In the genomic region with DNA sequence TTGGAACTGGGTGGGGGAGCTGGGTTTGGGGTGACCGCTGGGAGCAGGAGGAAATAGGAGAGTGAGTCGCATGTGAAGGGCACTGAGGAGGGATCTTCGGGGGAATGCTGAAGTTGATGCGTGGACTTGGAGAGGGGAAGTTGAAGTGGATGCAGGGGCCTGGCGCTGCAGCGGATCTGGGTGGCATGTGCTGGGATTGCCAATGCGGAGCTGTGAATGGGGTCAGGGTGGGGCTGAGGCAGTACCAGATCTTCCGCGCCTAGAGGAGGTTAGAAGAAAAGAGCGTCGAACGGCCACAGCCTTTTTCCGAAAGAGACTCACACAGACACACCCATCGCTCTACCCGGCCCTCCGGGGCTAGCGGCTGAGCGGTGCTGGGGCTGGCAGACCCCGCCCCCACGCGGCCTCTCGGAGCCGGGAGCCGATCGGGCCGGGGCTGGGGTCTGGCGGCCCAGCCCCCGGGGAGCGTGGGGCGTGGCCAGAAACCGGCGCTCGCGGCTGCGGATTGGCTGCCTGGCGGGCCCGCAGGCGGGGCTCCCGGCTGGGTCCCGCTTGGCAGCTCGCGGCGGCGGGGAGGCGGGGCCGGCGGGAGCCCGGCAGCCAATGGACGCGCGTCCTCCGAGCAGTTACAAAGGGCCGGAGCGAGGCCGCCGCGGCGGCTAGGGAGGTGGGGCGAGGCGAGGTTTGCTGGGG, we compare ENCODE assay signal across 1 cellular context.
TF ChIP-seq lines count a peak whose summit lies in the region.

Gene TGFBR1 (plus strand): TSS at position 655 of the 693 bp plus-strand sequence. CDS start 93 bp downstream, outside the sequence.

TF ChIP-seq in HepG2, 621 proteins besides CTCF, POLR2A, EP300 and RAD21 (continued from another document):
- TF ChIP-seq, protein P1, sequence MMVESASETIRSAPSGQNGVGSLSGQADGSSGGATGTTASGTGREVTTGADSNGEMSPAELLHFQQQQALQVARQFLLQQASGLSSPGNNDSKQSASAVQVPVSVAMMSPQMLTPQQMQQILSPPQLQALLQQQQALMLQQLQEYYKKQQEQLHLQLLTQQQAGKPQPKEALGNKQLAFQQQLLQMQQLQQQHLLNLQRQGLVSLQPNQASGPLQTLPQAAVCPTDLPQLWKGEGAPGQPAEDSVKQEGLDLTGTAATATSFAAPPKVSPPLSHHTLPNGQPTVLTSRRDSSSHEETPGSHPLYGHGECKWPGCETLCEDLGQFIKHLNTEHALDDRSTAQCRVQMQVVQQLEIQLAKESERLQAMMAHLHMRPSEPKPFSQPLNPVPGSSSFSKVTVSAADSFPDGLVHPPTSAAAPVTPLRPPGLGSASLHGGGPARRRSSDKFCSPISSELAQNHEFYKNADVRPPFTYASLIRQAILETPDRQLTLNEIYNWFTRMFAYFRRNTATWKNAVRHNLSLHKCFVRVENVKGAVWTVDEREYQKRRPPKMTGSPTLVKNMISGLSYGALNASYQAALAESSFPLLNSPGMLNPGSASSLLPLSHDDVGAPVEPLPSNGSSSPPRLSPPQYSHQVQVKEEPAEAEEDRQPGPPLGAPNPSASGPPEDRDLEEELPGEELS (CRISPR knock-in tag; IDR thresholded peaks at IDR 0.05), result no peak
- TF ChIP-seq ZNF367 (CRISPR knock-in tag; IDR thresholded peaks at IDR 0.05; ENCODE audit: borderline replicate concordance) (0 out of 2 replicates have a peak, but pooled peaks have one; percentile 34), ZNF225 (CRISPR knock-in tag; IDR thresholded peaks at IDR 0.05) (no peak), YY1 (IDR thresholded peaks at IDR 0.05; ENCODE audit: insufficient read depth, insufficient replicate concordance, low read depth, low read length) (peak; percentile 51), KLF16 (CRISPR knock-in tag; IDR thresholded peaks at IDR 0.05) (no peak), TGIF2 (CRISPR knock-in tag; IDR thresholded peaks at IDR 0.05) (0 out of 2 replicates have a peak, but pooled peaks have one; percentile 9), RFXAP (CRISPR knock-in tag; IDR thresholded peaks at IDR 0.05; ENCODE audit: borderline replicate concordance) (0 out of 2 replicates have a peak, but pooled peaks have one; percentile 21), ZNF17 (CRISPR knock-in tag; IDR thresholded peaks at IDR 0.05) (no peak), ZNF616 (CRISPR knock-in tag; IDR thresholded peaks at IDR 0.05; ENCODE audit: low read depth) (no peak), HNF1B (CRISPR knock-in tag; IDR thresholded peaks at IDR 0.05) (0 out of 2 replicates have a peak, but pooled peaks have one; percentile 26), ETV6 (CRISPR knock-in tag; conservative IDR thresholded peaks at IDR 0.05) (no peak), ZNF460 (CRISPR knock-in tag; IDR thresholded peaks at IDR 0.05; ENCODE audit: borderline replicate concordance) (no peak), SNAPC5 (CRISPR knock-in tag; IDR thresholded peaks at IDR 0.05; ENCODE audit: borderline replicate concordance) (no peak), MTERF4 (CRISPR knock-in tag; IDR thresholded peaks at IDR 0.05) (no peak), ZBTB38 (CRISPR knock-in tag; IDR thresholded peaks at IDR 0.05) (peak; percentile 41; the same call in 1 of the 2 replicates), SNAPC2 (CRISPR knock-in tag; IDR thresholded peaks at IDR 0.05) (no peak), ATF7 (IDR thresholded peaks at IDR 0.05) (no peak), ATF7 (CRISPR knock-in tag; IDR thresholded peaks at IDR 0.05) (no peak), ZNF790 (CRISPR knock-in tag; IDR thresholded peaks at IDR 0.05; ENCODE audit: borderline replicate concordance) (no peak), ZC3H13 (CRISPR knock-in tag; IDR thresholded peaks at IDR 0.05) (no peak), ZC3H4 (CRISPR knock-in tag; IDR thresholded peaks at IDR 0.05; ENCODE audit: borderline replicate concordance) (no peak), RXRB (CRISPR knock-in tag; IDR thresholded peaks at IDR 0.05; ENCODE audit: borderline replicate concordance) (no peak), ZNF598 (CRISPR knock-in tag; IDR thresholded peaks at IDR 0.05; ENCODE audit: borderline replicate concordance) (no peak), RBM39 (IDR thresholded peaks at IDR 0.05; ENCODE audit: low read depth, low read length, poor library complexity, severe bottlenecking) (peak; percentile 33), NFATC3 (CRISPR knock-in tag; IDR thresholded peaks at IDR 0.05) (no peak), ZNF746 (CRISPR knock-in tag; IDR thresholded peaks at IDR 0.05) (no peak), RORA (CRISPR knock-in tag; IDR thresholded peaks at IDR 0.05) (no peak)
- TF ChIP-seq, protein P2, sequence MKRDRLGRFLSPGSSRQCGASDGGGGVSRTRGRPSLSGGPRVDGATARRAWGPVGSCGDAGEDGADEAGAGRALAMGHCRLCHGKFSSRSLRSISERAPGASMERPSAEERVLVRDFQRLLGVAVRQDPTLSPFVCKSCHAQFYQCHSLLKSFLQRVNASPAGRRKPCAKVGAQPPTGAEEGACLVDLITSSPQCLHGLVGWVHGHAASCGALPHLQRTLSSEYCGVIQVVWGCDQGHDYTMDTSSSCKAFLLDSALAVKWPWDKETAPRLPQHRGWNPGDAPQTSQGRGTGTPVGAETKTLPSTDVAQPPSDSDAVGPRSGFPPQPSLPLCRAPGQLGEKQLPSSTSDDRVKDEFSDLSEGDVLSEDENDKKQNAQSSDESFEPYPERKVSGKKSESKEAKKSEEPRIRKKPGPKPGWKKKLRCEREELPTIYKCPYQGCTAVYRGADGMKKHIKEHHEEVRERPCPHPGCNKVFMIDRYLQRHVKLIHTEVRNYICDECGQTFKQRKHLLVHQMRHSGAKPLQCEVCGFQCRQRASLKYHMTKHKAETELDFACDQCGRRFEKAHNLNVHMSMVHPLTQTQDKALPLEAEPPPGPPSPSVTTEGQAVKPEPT (CRISPR knock-in tag; IDR thresholded peaks at IDR 0.05; ENCODE audit: low read depth), result no peak
- TF ChIP-seq, protein P3, sequence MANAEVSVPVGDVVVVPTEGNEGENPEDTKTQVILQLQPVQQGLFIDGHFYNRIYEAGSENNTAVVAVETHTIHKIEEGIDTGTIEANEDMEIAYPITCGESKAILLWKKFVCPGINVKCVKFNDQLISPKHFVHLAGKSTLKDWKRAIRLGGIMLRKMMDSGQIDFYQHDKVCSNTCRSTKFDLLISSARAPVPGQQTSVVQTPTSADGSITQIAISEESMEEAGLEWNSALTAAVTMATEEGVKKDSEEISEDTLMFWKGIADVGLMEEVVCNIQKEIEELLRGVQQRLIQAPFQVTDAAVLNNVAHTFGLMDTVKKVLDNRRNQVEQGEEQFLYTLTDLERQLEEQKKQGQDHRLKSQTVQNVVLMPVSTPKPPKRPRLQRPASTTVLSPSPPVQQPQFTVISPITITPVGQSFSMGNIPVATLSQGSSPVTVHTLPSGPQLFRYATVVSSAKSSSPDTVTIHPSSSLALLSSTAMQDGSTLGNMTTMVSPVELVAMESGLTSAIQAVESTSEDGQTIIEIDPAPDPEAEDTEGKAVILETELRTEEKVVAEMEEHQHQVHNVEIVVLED (CRISPR knock-in tag; IDR thresholded peaks at IDR 0.05; ENCODE audit: borderline replicate concordance), result no peak
- TF ChIP-seq, protein P4, sequence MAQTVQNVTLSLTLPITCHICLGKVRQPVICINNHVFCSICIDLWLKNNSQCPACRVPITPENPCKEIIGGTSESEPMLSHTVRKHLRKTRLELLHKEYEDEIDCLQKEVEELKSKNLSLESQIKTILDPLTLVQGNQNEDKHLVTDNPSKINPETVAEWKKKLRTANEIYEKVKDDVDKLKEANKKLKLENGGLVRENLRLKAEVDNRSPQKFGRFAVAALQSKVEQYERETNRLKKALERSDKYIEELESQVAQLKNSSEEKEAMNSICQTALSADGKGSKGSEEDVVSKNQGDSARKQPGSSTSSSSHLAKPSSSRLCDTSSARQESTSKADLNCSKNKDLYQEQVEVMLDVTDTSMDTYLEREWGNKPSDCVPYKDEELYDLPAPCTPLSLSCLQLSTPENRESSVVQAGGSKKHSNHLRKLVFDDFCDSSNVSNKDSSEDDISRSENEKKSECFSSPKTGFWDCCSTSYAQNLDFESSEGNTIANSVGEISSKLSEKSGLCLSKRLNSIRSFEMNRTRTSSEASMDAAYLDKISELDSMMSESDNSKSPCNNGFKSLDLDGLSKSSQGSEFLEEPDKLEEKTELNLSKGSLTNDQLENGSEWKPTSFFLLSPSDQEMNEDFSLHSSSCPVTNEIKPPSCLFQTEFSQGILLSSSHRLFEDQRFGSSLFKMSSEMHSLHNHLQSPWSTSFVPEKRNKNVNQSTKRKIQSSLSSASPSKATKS (CRISPR knock-in tag; IDR thresholded peaks at IDR 0.05), result no peak
